ENCODE assay signal across 18 cellular contexts in genomic region chr3:123672429-123673146, GRCh38.
"Had no signal": no experiment of that assay in that cellular context is flagged by ENCODE, and none has a peak within 500 bp of the region (broad histone marks: within the 10 kb centered on the region; RNA-seq: fewer than 3 reads in every experiment).

No MANE protein-coding gene starts in this region.

- H3K27ac ChIP-seq: left ventricle myocardium inferior, parathyroid adenoma had no signal

- H3K36me3 Mint-ChIP-seq: activated CD8-positive, alpha-beta memory T cell treated with anti-CD3 and anti-CD28 coated beads, Interleukin-2, amount 10 ng/mL, durations not matched to agents 7 days and 5 days; activated naive CD4-positive, alpha-beta T cell treated with anti-CD3 and anti-CD28 coated beads, Interleukin-2, amount 50 U/mL, for 72 hours; stimulated activated memory B cell treated with anti-CD40 and anti-IgM and Interleukin-4, amounts not matched to agents 10 μg/mL and 1 μg/mL and 100 μg/mL, for 72 hours had no signal

- H3K4me3 Mint-ChIP-seq: activated CD8-positive, alpha-beta memory T cell treated with anti-CD3 and anti-CD28 coated beads, Interleukin-2, amount 10 ng/mL, durations not matched to agents 7 days and 5 days; activated T-cell treated with anti-CD3 and anti-CD28 coated beads, Interleukin-2, amount 50 U/mL, for 24 hours; stimulated activated memory B cell treated with anti-CD40 and anti-IgM and Interleukin-4, amounts not matched to agents 10 μg/mL and 1 μg/mL and 100 μg/mL, for 72 hours had no signal

- H3K27me3 ChIP-seq: breast epithelium, dorsolateral prefrontal cortex, heart left ventricle had no signal

- H3K9me3 Mint-ChIP-seq: activated naive CD4-positive, alpha-beta T cell treated with anti-CD3 and anti-CD28 coated beads, Interleukin-2, amount 50 U/mL, for 72 hours; activated T-cell treated with anti-CD3 and anti-CD28 coated beads, Interleukin-2, amount 50 U/mL, for 24 hours; stimulated activated memory B cell treated with anti-CD40 and anti-IgM and Interleukin-4, amounts not matched to agents 10 μg/mL and 1 μg/mL and 100 μg/mL, for 72 hours had no signal

- H3K4me1 ChIP-seq: breast epithelium, parathyroid adenoma had no signal

- H3K36me3 ChIP-seq: breast epithelium, heart left ventricle, left ventricle myocardium inferior had no signal

- H3K9me3 ChIP-seq: breast epithelium, heart left ventricle, left ventricle myocardium inferior had no signal

- DNase-seq: activated CD4-positive, alpha-beta T cell treated with anti-CD3 and anti-CD28 coated beads, Interleukin-2, amount 50 U/mL, for 48 hours; activated CD4-positive, CD25-positive, alpha-beta regulatory T cell treated with anti-CD3 and anti-CD28 coated beads, Interleukin-2, amount 50 U/mL, for 72 hours; activated CD8-positive, alpha-beta memory T cell treated with anti-CD3 and anti-CD28 coated beads, Interleukin-2, amount 10 ng/mL, durations not matched to agents 7 days and 5 days; activated effector memory CD4-positive, alpha-beta T cell treated with Interleukin-2 at 50 U/mL for 16 hours; activated T-cell treated with anti-CD3 and anti-CD28 coated beads, Interleukin-2, amount 50 U/mL, for 24 hours; amygdala; dorsolateral prefrontal cortex; foreskin fibroblast; heart left ventricle; islet precursor cell; left ventricle myocardium inferior; mesenchymal stem cell; small intestine; substantia nigra had no signal

- H3K4me3 ChIP-seq: breast epithelium, dorsolateral prefrontal cortex, heart left ventricle, left ventricle myocardium inferior had no signal

- H3K27ac Mint-ChIP-seq: activated CD8-positive, alpha-beta memory T cell treated with anti-CD3 and anti-CD28 coated beads, Interleukin-2, amount 10 ng/mL, durations not matched to agents 7 days and 5 days; activated naive CD4-positive, alpha-beta T cell treated with anti-CD3 and anti-CD28 coated beads, Interleukin-2, amount 50 U/mL, for 72 hours; activated T-cell treated with anti-CD3 and anti-CD28 coated beads, Interleukin-2, amount 50 U/mL, for 24 hours; stimulated activated memory B cell treated with anti-CD40 and anti-IgM and Interleukin-4, amounts not matched to agents 10 μg/mL and 1 μg/mL and 100 μg/mL, for 72 hours had no signal
